In genomic region chr1:151593651-151594625, GRCh38 we compare ENCODE assay signal across 8 cellular contexts. TPM values are rescaled to one million over a fixed set of nuclear protein-coding genes. Genes with fewer than 3 reads are reported as not detected.
DNase-seq lines count a peak whose midpoint lies in the region; ATAC-seq and TF ChIP-seq lines count a peak whose summit lies in the region.

No MANE protein-coding gene starts in this region.

- peaks cover 3% of the 10 kb centered on the region for H3K36me3 Mint-ChIP-seq in brain

- H3K27ac Mint-ChIP-seq in brain: peak overlapping the region in 2 of 5 experiments; percentile 20 to 60

- H3K27me3 Mint-ChIP-seq in brain: peaks cover 5% of the 10 kb centered on the region

- H3K4me3 ChIP-seq in AG04450 (ENCODE audit: low read depth, low read length): no peak overlapping the region

- ATAC-seq in GM19467 (IDR thresholded peaks at IDR 0.05; ENCODE audit: unreplicated experiment): peak; percentile 59
- ATAC-seq in GM21717 (IDR thresholded peaks at IDR 0.05; ENCODE audit: unreplicated experiment): no peak

- H3K27ac ChIP-seq in AG04450 (ENCODE audit: low read depth, low read length): no peak overlapping the region

- H3K4me1 Mint-ChIP-seq in brain: peaks cover 7% of the 10 kb centered on the region

- CTCF ChIA-PET in AG04450 (lab: Charles Lee): interaction anchor here (0.5 to 2.8 kb wide), 47 partner anchors 8 to 441 kb away, joined by 3 to 33 read pairs (median 4); partner anchors contain the start of gene CGN

- DNase-seq in AG04450 (ENCODE audit: low read depth, low spot score) (no peak), NCI-H187 treated with DMSO at 0.1 percent for 48 hours (lab: John Stamatoyannopoulos, UW) (peak; percentile 67), UCSD-AML1 (lab: John Stamatoyannopoulos, UW; ENCODE audit: unreplicated experiment) (peak; percentile 39), iPS-NIHi7 (ENCODE audit: extremely low spot score) (peak; percentile 93)
- DNase-seq in stimulated activated CD4-positive, alpha-beta T cell treated with anti-CD3 and anti-CD28 coated beads, Interleukin-15, amount 100 ng/mL, for 24 hours: peak; percentile 90

- H3K27me3 ChIP-seq in AG04450 (ENCODE audit: control insufficient read depth, insufficient read depth, low read length): no peaks in the 10 kb centered on the region

- H3K9me3 ChIP-seq in AG04450 (ENCODE audit: control insufficient read depth, insufficient read depth, low read length): no peaks in the 10 kb centered on the region

- peaks cover 14 to 19% (median 17%) of the 10 kb centered on the region in 5 experiments for H3K9me3 Mint-ChIP-seq in brain

- peak overlapping the region; percentile 52 to 75 (median 70) for H3K4me3 Mint-ChIP-seq in brain

- peak; percentile 93 for TF ChIP-seq CTCF in AG04450 (IDR thresholded peaks at IDR 0.05; ENCODE audit: low read depth, low read length)
- TF ChIP-seq CTCF in brain (conservative IDR thresholded peaks at IDR 0.05): peak; percentile 88 to 94

- POLR2A ChIA-PET in AG04450 (lab: Yijun Ruan, JAX): no interaction called here

RNA-seq across cellular contexts. Expression of gene SNX27, which starts 17.9 kb away (rescaled TPM):
- polyA plus RNA-seq in AG04450 (2011; rRNA removed) (22.4 and 23.8 TPM in 2 replicates), brain (ENCODE audit: insufficient read depth, low read depth, low replicate concordance) (9.1 TPM)
- polyA minus RNA-seq in AG04450 (2011; rRNA and poly(A)+ RNA removed): 35.7 and 60.8 TPM in 2 replicates

RNA-seq across cellular contexts. Expression of gene TUFT1, which starts 53.8 kb away (rescaled TPM):
- polyA plus RNA-seq in AG04450 (2011; rRNA removed) (21.9 and 23.9 TPM in 2 replicates), brain (ENCODE audit: insufficient read depth, low read depth, low replicate concordance) (20.6 TPM)
- 18.3 and 22.3 TPM in 2 replicates for polyA minus RNA-seq in AG04450 (2011; rRNA and poly(A)+ RNA removed)
